1 cellular context compared by ENCODE assay signal in the genomic region with DNA sequence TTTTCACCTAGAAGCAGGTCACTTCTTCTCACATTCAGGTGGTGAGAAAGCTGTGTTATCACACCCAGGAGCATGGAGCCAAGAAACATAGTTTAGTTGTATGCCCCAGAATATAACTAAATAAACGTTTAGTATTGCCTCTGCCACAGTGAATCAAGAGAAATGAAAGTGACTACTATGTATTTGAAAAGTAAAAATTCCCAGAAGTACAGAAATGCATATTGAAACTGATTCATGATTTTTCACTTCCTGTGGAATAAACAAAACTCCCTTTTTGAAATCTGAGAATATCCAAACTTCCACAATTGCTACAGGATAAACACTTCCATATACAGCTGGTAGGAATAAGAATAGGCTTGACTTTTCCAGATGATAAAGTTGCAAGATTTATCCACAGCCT.
TF ChIP-seq lines count a peak whose summit lies in the region.

No MANE protein-coding gene starts in this region.

TF ChIP-seq in endothelial cell of umbilical vein, 7 proteins besides CTCF, POLR2A, EP300 and RAD21:
- TF ChIP-seq POLR2AphosphoS5 (IDR thresholded peaks at IDR 0.05; ENCODE audit: insufficient read depth, low read depth, low read length) (no peak), GATA2 (IDR thresholded peaks at IDR 0.05; ENCODE audit: insufficient read depth, insufficient read length, low read depth, low read length) (no peak)
